In genomic region chr12:106980944-106981343, GRCh38 we compare ENCODE assay signal across 22 cellular contexts. TPM values are rescaled to one million over a fixed set of nuclear protein-coding genes. Genes with fewer than 3 reads are reported as not detected.
DNase-seq lines count a peak whose midpoint lies in the region; ATAC-seq and TF ChIP-seq lines count a peak whose summit lies in the region.
"Had no signal": no experiment of that assay in that cellular context is flagged by ENCODE, and none has a peak within 500 bp of the region (broad histone marks: within the 10 kb centered on the region; RNA-seq: fewer than 3 reads in every experiment).

No MANE protein-coding gene starts in this region.

- 80% methylated on average over 7 of the region's 7 CpGs for WGBS in mammary epithelial cell (ENCODE audit: low coverage, missing lambda C conversion rate)

- H3K36me3 ChIP-seq in mammary epithelial cell (ENCODE audit: insufficient read depth, low read length) (peaks cover 6% of the 10 kb centered on the region), upper lobe of right lung (peaks cover 10% of the 10 kb centered on the region)
- H3K36me3 ChIP-seq: uterus had no signal

- no peak overlapping the region for H2AFZ ChIP-seq in mammary epithelial cell (ENCODE audit: low read depth, low read length)

- intact Hi-C loops in MCF 10A (cut with micrococcal nuclease), result no loop called here
- intact Hi-C loops in mammary epithelial cell (cut with micrococcal nuclease), result no loop called here
- intact Hi-C loops in upper lobe of right lung (cut with DNase I), result no loop called here

- H3K4me3 Mint-ChIP-seq in MCF 10A (ENCODE audit: unreplicated experiment), result no peak overlapping the region
- H3K4me3 Mint-ChIP-seq: activated CD8-positive, alpha-beta T cell treated with anti-CD3 and anti-CD28 coated beads for 36 hours; activated naive CD8-positive, alpha-beta T cell treated with anti-CD3 and anti-CD28 coated beads for 36 hours; B cell; neural crest cell; T-cell had no signal

- DNase-seq in MCF 10A (ENCODE audit: unreplicated experiment) (no peak), mammary epithelial cell (no peak), astrocyte of the hippocampus (ENCODE audit: low read depth, low spot score) (peak; percentile 18), iris pigment epithelial cell (ENCODE audit: low read depth) (peak; percentile 32), upper lobe of right lung (no peak), HuH-7 (ENCODE audit: low spot score) (no peak)
- DNase-seq: activated CD4-positive, CD25-positive, alpha-beta regulatory T cell treated with anti-CD3 and anti-CD28 coated beads, Interleukin-2, amount 50 U/mL, for 72 hours; activated CD8-positive, alpha-beta T cell treated with anti-CD3 and anti-CD28 coated beads for 36 hours; activated naive CD8-positive, alpha-beta T cell treated with anti-CD3 and anti-CD28 coated beads for 36 hours; kidney glomerular epithelial cell; NCI-H1048; NCI-H1930; stimulated activated CD4-positive, alpha-beta T cell treated with anti-CD3 and anti-CD28 coated beads, Interleukin-15, amount 100 ng/mL, for 24 hours; stimulated activated naive CD4-positive, alpha-beta T cell treated with Interleukin-2 at 50 U/mL for 16 hours; T-cell; uterus had no signal

- H3K79me2 ChIP-seq in mammary epithelial cell (ENCODE audit: insufficient read depth, low read length), result peaks cover 8% of the 10 kb centered on the region

- no TSS peak for BruUV-seq in MCF 10A (replicated peaks; lab: Mats Ljungman, UMichigan)
- BruUV-seq in mammary epithelial cell (replicated peaks; lab: Mats Ljungman, UMichigan), result no TSS peak

- H3K27me3 Mint-ChIP-seq in MCF 10A (ENCODE audit: insufficient read depth, unreplicated experiment), result no peaks in the 10 kb centered on the region
- H3K27me3 Mint-ChIP-seq: activated CD8-positive, alpha-beta T cell treated with anti-CD3 and anti-CD28 coated beads for 36 hours; activated naive CD8-positive, alpha-beta T cell treated with anti-CD3 and anti-CD28 coated beads for 36 hours; B cell; T-cell had no signal

- CTCF ChIA-PET in MCF 10A (lab: Yijun Ruan, JAX) (interaction anchor here (0.6 to 1.1 kb wide), 4 partner anchors 10 to 110 kb away, joined by 3 to 4 read pairs (median 4); no protein-coding TSS in a partner anchor), mammary epithelial cell (lab: Charles Lee; ENCODE audit: low non-redundant PET) (interaction anchor here (0.6 kb wide), 1 partner anchor 1578 kb away, joined by 3 read pairs; no protein-coding TSS in a partner anchor)

- no peaks in the 10 kb centered on the region for H3K9me3 Mint-ChIP-seq in MCF 10A (ENCODE audit: unreplicated experiment)

- H3K27ac Mint-ChIP-seq in MCF 10A (ENCODE audit: low read depth, unreplicated experiment), result peak overlapping the region; percentile 33
- H3K27ac Mint-ChIP-seq: activated CD8-positive, alpha-beta T cell treated with anti-CD3 and anti-CD28 coated beads for 36 hours; activated naive CD8-positive, alpha-beta T cell treated with anti-CD3 and anti-CD28 coated beads for 36 hours; B cell; T-cell had no signal

- ATAC-seq in upper lobe of right lung, result peak; percentile 39
- no peak for ATAC-seq in GM18511 (IDR thresholded peaks at IDR 0.05; ENCODE audit: unreplicated experiment)
- ATAC-seq in HG03095 (IDR thresholded peaks at IDR 0.05; ENCODE audit: unreplicated experiment), result no peak
- ATAC-seq: activated CD8-positive, alpha-beta T cell treated with anti-CD3 and anti-CD28 coated beads for 36 hours; Panc1; T-cell had no signal

- dilution Hi-C loops in mammary epithelial cell (cut with HindIII; ENCODE audit: low sequenced_read_pairs), result no loop called here

- H3K27ac ChIP-seq in mammary epithelial cell (ENCODE audit: insufficient read depth, low read depth, low read length) (no peak overlapping the region), upper lobe of right lung (no peak overlapping the region)
- H3K27ac ChIP-seq: uterus had no signal

- H3K4me1 ChIP-seq in mammary epithelial cell (ENCODE audit: insufficient read depth, low read length) (peaks cover 3% of the 10 kb centered on the region), upper lobe of right lung (peaks cover 9% of the 10 kb centered on the region)

- H3K4me3 ChIP-seq in mammary epithelial cell (replicated peaks in 1 of 3; ENCODE audit: insufficient read depth in 1 of 3, low read depth in 2 of 3, low read length in 3 of 3), result no peak overlapping the region
- no peak overlapping the region for H3K4me3 ChIP-seq in upper lobe of right lung
- H3K4me3 ChIP-seq: lung, uterus had no signal

- no peaks in the 10 kb centered on the region for H4K20me1 ChIP-seq in mammary epithelial cell (ENCODE audit: insufficient read depth, low read length)

- in situ Hi-C loops in mammary epithelial cell (cut with MboI; ENCODE audit: low sequenced_read_pairs in 2 of 2), result no loop called here

- H3K27me3 ChIP-seq in mammary epithelial cell (ENCODE audit: insufficient read depth, low read length) (no peaks in the 10 kb centered on the region), upper lobe of right lung (no peaks in the 10 kb centered on the region)
- H3K27me3 ChIP-seq: uterus had no signal

- H3K36me3 Mint-ChIP-seq in MCF 10A (ENCODE audit: insufficient read depth, unreplicated experiment), result peaks cover 24% of the 10 kb centered on the region

- no peak for TF ChIP-seq CTCF in MCF 10A (IDR thresholded peaks at IDR 0.05; ENCODE audit: unreplicated experiment)
- TF ChIP-seq CTCF in mammary epithelial cell (conservative IDR thresholded peaks at IDR 0.05 in 1 of 2, IDR thresholded peaks at IDR 0.05 in 1 of 2; ENCODE audit: extremely low read depth in 1 of 2, insufficient read depth in 1 of 2, low read depth in 1 of 2, low read length in 2 of 2), result no peak
- no peak for TF ChIP-seq CTCF in upper lobe of right lung (IDR thresholded peaks at IDR 0.05)

- H3K9me3 ChIP-seq in mammary epithelial cell (replicated peaks; ENCODE audit: insufficient read depth, low read length), result no peaks in the 10 kb centered on the region
- no peaks in the 10 kb centered on the region for H3K9me3 ChIP-seq in upper lobe of right lung
- H3K9me3 ChIP-seq: uterus had no signal

- no peak overlapping the region for H3K4me2 ChIP-seq in mammary epithelial cell (ENCODE audit: insufficient read depth, low read depth, low read length)

- peaks cover 32% of the 10 kb centered on the region for H3K4me1 Mint-ChIP-seq in MCF 10A (ENCODE audit: insufficient read depth, unreplicated experiment)

- POLR2A ChIA-PET in MCF 10A (lab: Yijun Ruan, JAX), result no interaction called here

- no peak overlapping the region for H3K9ac ChIP-seq in mammary epithelial cell (ENCODE audit: insufficient read depth, low read length)

RNA-seq across cellular contexts. Expression of gene MTERF2, which starts 6.0 kb away (rescaled TPM):
- 7.6 and 9.3 TPM in 2 replicates for total RNA-seq in MCF 10A (2022)
- 1 to 10 TPM; 7.0 to 8.0 TPM for total RNA-seq in mammary epithelial cell
- polyA plus RNA-seq in mammary epithelial cell, result 3.2 TPM
- polyA minus RNA-seq in mammary epithelial cell, result not detected
- 10.9 TPM for total RNA-seq in upper lobe of right lung

RNA-seq across cellular contexts. Expression of gene TMEM263, which starts 25.2 kb away (rescaled TPM):
- total RNA-seq in MCF 10A (2022), result 60.1 and 68.4 TPM in 2 replicates
- total RNA-seq in mammary epithelial cell, result 10 to 100 TPM; 48.7 to 51.3 TPM
- polyA plus RNA-seq in mammary epithelial cell, result 19.3 TPM
- polyA minus RNA-seq in mammary epithelial cell, result 79.1 TPM
- 32.6 TPM for total RNA-seq in upper lobe of right lung

Comparison
In these comparisons a context has a peak if more than half of its experiments do, and no peak if none do; other contexts are left out.
1. DNase-seq: peak in astrocyte of the hippocampus (single experiment) and iris pigment epithelial cell (single experiment); none in MCF 10A (single experiment), mammary epithelial cell (single experiment), upper lobe of right lung (single experiment) and HuH-7 (single experiment).